Comparison of ENCODE assay signal across 1 cellular context in genomic region chr2:201964631-201965206, GRCh38.
TF ChIP-seq lines count a peak whose summit lies in the region.

No MANE protein-coding gene starts in this region.

TF ChIP-seq in HepG2, 621 proteins besides CTCF, POLR2A, EP300 and RAD21 (continued from another document):
- TF ChIP-seq, protein P1, sequence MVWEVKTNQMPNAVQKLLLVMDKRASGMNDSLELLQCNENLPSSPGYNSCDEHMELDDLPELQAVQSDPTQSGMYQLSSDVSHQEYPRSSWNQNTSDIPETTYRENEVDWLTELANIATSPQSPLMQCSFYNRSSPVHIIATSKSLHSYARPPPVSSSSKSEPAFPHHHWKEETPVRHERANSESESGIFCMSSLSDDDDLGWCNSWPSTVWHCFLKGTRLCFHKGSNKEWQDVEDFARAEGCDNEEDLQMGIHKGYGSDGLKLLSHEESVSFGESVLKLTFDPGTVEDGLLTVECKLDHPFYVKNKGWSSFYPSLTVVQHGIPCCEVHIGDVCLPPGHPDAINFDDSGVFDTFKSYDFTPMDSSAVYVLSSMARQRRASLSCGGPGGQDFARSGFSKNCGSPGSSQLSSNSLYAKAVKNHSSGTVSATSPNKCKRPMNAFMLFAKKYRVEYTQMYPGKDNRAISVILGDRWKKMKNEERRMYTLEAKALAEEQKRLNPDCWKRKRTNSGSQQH (CRISPR knock-in tag; IDR thresholded peaks at IDR 0.05; ENCODE audit: low read depth): no peak
- TF ChIP-seq KDM2A (CRISPR knock-in tag; IDR thresholded peaks at IDR 0.05; ENCODE audit: borderline replicate concordance, low read depth): no peak
- no peak for TF ChIP-seq ZNF124 (CRISPR knock-in tag; IDR thresholded peaks at IDR 0.05)
- no peak for TF ChIP-seq RCOR2 (CRISPR knock-in tag; IDR thresholded peaks at IDR 0.05)
- TF ChIP-seq PHF8 (CRISPR knock-in tag; IDR thresholded peaks at IDR 0.05): no peak
- TF ChIP-seq THAP11 (CRISPR knock-in tag; IDR thresholded peaks at IDR 0.05): no peak
- no peak for TF ChIP-seq MLLT10 (CRISPR knock-in tag; IDR thresholded peaks at IDR 0.05)
- TF ChIP-seq, protein P2, sequence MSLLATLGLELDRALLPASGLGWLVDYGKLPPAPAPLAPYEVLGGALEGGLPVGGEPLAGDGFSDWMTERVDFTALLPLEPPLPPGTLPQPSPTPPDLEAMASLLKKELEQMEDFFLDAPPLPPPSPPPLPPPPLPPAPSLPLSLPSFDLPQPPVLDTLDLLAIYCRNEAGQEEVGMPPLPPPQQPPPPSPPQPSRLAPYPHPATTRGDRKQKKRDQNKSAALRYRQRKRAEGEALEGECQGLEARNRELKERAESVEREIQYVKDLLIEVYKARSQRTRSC (CRISPR knock-in tag; IDR thresholded peaks at IDR 0.05; ENCODE audit: low read depth): no peak
- TF ChIP-seq FOXP1 (IDR thresholded peaks at IDR 0.05): no peak
- TF ChIP-seq FOXP1 (CRISPR knock-in tag; IDR thresholded peaks at IDR 0.05): no peak
